In the genomic region with DNA sequence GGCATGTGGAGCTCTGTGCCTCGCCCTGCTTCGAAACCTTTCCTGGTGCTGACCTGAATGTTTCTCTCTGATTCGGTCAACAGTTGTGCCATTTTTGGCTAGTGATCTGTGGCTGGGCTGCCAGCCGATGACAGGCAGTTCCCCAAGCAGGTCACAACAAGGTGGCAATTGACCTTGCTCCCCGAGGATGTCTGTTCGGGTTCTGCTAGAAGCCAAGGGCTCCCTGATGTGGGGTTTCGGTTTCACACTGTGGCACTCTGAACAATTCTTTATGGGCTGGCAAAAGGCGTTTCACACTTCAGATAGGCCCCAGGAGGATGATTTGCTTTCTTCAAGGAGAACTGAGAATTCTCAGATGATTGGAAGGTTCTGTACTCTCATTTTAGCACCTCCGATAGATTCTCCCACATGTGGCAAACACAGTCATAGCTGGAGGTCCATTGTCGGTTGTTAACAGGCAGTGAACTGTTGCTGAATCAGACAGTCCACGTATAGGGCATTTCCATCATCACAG, we compare ENCODE assay signal across 1 cellular context.
TF ChIP-seq lines count a peak whose summit lies in the region.

No MANE protein-coding gene starts in this region.

TF ChIP-seq in H1, 55 proteins besides CTCF, POLR2A, EP300 and RAD21 (continued from another document):
- TF ChIP-seq, protein P1, sequence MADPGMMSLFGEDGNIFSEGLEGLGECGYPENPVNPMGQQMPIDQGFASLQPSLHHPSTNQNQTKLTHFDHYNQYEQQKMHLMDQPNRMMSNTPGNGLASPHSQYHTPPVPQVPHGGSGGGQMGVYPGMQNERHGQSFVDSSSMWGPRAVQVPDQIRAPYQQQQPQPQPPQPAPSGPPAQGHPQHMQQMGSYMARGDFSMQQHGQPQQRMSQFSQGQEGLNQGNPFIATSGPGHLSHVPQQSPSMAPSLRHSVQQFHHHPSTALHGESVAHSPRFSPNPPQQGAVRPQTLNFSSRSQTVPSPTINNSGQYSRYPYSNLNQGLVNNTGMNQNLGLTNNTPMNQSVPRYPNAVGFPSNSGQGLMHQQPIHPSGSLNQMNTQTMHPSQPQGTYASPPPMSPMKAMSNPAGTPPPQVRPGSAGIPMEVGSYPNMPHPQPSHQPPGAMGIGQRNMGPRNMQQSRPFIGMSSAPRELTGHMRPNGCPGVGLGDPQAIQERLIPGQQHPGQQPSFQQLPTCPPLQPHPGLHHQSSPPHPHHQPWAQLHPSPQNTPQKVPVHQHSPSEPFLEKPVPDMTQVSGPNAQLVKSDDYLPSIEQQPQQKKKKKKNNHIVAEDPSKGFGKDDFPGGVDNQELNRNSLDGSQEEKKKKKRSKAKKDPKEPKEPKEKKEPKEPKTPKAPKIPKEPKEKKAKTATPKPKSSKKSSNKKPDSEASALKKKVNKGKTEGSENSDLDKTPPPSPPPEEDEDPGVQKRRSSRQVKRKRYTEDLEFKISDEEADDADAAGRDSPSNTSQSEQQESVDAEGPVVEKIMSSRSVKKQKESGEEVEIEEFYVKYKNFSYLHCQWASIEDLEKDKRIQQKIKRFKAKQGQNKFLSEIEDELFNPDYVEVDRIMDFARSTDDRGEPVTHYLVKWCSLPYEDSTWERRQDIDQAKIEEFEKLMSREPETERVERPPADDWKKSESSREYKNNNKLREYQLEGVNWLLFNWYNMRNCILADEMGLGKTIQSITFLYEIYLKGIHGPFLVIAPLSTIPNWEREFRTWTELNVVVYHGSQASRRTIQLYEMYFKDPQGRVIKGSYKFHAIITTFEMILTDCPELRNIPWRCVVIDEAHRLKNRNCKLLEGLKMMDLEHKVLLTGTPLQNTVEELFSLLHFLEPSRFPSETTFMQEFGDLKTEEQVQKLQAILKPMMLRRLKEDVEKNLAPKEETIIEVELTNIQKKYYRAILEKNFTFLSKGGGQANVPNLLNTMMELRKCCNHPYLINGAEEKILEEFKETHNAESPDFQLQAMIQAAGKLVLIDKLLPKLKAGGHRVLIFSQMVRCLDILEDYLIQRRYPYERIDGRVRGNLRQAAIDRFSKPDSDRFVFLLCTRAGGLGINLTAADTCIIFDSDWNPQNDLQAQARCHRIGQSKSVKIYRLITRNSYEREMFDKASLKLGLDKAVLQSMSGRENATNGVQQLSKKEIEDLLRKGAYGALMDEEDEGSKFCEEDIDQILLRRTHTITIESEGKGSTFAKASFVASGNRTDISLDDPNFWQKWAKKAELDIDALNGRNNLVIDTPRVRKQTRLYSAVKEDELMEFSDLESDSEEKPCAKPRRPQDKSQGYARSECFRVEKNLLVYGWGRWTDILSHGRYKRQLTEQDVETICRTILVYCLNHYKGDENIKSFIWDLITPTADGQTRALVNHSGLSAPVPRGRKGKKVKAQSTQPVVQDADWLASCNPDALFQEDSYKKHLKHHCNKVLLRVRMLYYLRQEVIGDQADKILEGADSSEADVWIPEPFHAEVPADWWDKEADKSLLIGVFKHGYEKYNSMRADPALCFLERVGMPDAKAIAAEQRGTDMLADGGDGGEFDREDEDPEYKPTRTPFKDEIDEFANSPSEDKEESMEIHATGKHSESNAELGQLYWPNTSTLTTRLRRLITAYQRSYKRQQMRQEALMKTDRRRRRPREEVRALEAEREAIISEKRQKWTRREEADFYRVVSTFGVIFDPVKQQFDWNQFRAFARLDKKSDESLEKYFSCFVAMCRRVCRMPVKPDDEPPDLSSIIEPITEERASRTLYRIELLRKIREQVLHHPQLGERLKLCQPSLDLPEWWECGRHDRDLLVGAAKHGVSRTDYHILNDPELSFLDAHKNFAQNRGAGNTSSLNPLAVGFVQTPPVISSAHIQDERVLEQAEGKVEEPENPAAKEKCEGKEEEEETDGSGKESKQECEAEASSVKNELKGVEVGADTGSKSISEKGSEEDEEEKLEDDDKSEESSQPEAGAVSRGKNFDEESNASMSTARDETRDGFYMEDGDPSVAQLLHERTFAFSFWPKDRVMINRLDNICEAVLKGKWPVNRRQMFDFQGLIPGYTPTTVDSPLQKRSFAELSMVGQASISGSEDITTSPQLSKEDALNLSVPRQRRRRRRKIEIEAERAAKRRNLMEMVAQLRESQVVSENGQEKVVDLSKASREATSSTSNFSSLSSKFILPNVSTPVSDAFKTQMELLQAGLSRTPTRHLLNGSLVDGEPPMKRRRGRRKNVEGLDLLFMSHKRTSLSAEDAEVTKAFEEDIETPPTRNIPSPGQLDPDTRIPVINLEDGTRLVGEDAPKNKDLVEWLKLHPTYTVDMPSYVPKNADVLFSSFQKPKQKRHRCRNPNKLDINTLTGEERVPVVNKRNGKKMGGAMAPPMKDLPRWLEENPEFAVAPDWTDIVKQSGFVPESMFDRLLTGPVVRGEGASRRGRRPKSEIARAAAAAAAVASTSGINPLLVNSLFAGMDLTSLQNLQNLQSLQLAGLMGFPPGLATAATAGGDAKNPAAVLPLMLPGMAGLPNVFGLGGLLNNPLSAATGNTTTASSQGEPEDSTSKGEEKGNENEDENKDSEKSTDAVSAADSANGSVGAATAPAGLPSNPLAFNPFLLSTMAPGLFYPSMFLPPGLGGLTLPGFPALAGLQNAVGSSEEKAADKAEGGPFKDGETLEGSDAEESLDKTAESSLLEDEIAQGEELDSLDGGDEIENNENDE (IDR thresholded peaks at IDR 0.05; ENCODE audit: insufficient replicate concordance, low read length): no peak
- no peak for TF ChIP-seq TBP (IDR thresholded peaks at IDR 0.05; ENCODE audit: low read depth, low read length)
- TF ChIP-seq, protein P2, sequence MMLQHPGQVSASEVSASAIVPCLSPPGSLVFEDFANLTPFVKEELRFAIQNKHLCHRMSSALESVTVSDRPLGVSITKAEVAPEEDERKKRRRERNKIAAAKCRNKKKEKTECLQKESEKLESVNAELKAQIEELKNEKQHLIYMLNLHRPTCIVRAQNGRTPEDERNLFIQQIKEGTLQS (IDR thresholded peaks at IDR 0.05; ENCODE audit: insufficient read depth, low read depth, low read length): no peak
- TF ChIP-seq, protein P3, sequence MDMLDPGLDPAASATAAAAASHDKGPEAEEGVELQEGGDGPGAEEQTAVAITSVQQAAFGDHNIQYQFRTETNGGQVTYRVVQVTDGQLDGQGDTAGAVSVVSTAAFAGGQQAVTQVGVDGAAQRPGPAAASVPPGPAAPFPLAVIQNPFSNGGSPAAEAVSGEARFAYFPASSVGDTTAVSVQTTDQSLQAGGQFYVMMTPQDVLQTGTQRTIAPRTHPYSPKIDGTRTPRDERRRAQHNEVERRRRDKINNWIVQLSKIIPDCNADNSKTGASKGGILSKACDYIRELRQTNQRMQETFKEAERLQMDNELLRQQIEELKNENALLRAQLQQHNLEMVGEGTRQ (IDR thresholded peaks at IDR 0.05; ENCODE audit: low read length): no peak
